21 cellular contexts compared by ENCODE assay signal in genomic region chr7:44226396-44226753, GRCh38. TPM values are rescaled to one million over a fixed set of nuclear protein-coding genes. Genes with fewer than 3 reads are reported as not detected.
"Had no signal": no experiment of that assay in that cellular context is flagged by ENCODE, and none has a peak within 500 bp of the region (broad histone marks: within the 10 kb centered on the region; RNA-seq: fewer than 3 reads in every experiment).

No MANE protein-coding gene starts in this region.

- H3K4me3 ChIP-seq: pancreas, thoracic aorta, vagina had no signal

- H3K27ac ChIP-seq: pancreas, thoracic aorta, vagina, VCaP had no signal

- H3K9me3 ChIP-seq: pancreas, thoracic aorta, vagina had no signal

- H3K27me3 ChIP-seq: pancreas had no signal

- H3K27ac Mint-ChIP-seq: activated CD4-positive, alpha-beta T cell treated with anti-CD3 and anti-CD28 coated beads, Interleukin-2, amount 10 ng/mL, durations not matched to agents 7 days and 5 days; activated CD8-positive, alpha-beta memory T cell treated with anti-CD3 and anti-CD28 coated beads, Interleukin-2, amount 10 ng/mL, durations not matched to agents 7 days and 5 days; activated CD8-positive, alpha-beta T cell treated with anti-CD3 and anti-CD28 coated beads for 36 hours; activated naive CD8-positive, alpha-beta T cell treated with anti-CD3 and anti-CD28 coated beads, Interleukin-2, amount 50 U/mL, for 24 hours; natural killer cell treated with Interleukin-12 subunit alpha and Interleukin-12 subunit beta and Interleukin-15 and Interleukin-18, amount 100 ng/mL, for 72 hours; T-helper 2 cell treated with Interferon-gamma antibody and Interleukin-4, amounts not matched to agents 5 μg/mL and 100 μg/mL, for 36 hours; type B pancreatic cell had no signal

- H3K4me1 Mint-ChIP-seq: activated CD4-positive, alpha-beta T cell treated with anti-CD3 and anti-CD28 coated beads, Interleukin-2, amount 10 ng/mL, durations not matched to agents 7 days and 5 days; activated CD8-positive, alpha-beta memory T cell treated with anti-CD3 and anti-CD28 coated beads, Interleukin-2, amount 10 ng/mL, durations not matched to agents 7 days and 5 days; activated naive CD8-positive, alpha-beta T cell treated with anti-CD3 and anti-CD28 coated beads, Interleukin-2, amount 50 U/mL, for 24 hours had no signal

- H3K4me1 ChIP-seq: vagina had no signal

- DNase-seq: activated CD4-positive, alpha-beta T cell treated with anti-CD3 and anti-CD28 coated beads, Interleukin-2, amount 10 ng/mL, durations not matched to agents 7 days and 5 days; activated CD4-positive, CD25-positive, alpha-beta regulatory T cell treated with anti-CD3 and anti-CD28 coated beads, Interleukin-2, amount 50 U/mL, for 72 hours; activated CD8-positive, alpha-beta memory T cell treated with anti-CD3 and anti-CD28 coated beads, Interleukin-2, amount 10 ng/mL, durations not matched to agents 7 days and 5 days; activated CD8-positive, alpha-beta T cell treated with anti-CD3 and anti-CD28 coated beads for 36 hours; activated effector memory CD4-positive, alpha-beta T cell treated with anti-CD3 and anti-CD28 coated beads, Interleukin-2, amount 50 U/mL, for 16 hours; activated naive CD4-positive, alpha-beta T cell treated with anti-CD3 and anti-CD28 coated beads, Interleukin-2, amount 50 U/mL, for 16 hours; activated naive CD8-positive, alpha-beta T cell treated with anti-CD3 and anti-CD28 coated beads, Interleukin-2, amount 50 U/mL, for 24 hours; activated T-cell treated with anti-CD3 and anti-CD28 coated beads for 4 hours; hippocampal formation; kidney glomerular epithelial cell; midbrain; stimulated activated CD4-positive, alpha-beta T cell treated with anti-CD3 and anti-CD28 coated beads, Interleukin-4, amount 100 ng/mL, for 1 hour; stimulated activated naive CD4-positive, alpha-beta T cell treated with Interleukin-2 at 50 U/mL for 16 hours had no signal

- H3K4me3 Mint-ChIP-seq: activated CD4-positive, alpha-beta T cell treated with anti-CD3 and anti-CD28 coated beads, Interleukin-2, amount 10 ng/mL, durations not matched to agents 7 days and 5 days; activated CD8-positive, alpha-beta memory T cell treated with anti-CD3 and anti-CD28 coated beads, Interleukin-2, amount 10 ng/mL, durations not matched to agents 7 days and 5 days; activated CD8-positive, alpha-beta T cell treated with anti-CD3 and anti-CD28 coated beads for 36 hours; activated naive CD8-positive, alpha-beta T cell treated with anti-CD3 and anti-CD28 coated beads, Interleukin-2, amount 50 U/mL, for 24 hours; natural killer cell treated with Interleukin-12 subunit alpha and Interleukin-12 subunit beta and Interleukin-15 and Interleukin-18, amount 100 ng/mL, for 72 hours; T-helper 2 cell treated with Interferon-gamma antibody and Interleukin-4, amounts not matched to agents 5 μg/mL and 100 μg/mL, for 36 hours; type B pancreatic cell had no signal

- ATAC-seq: activated CD8-positive, alpha-beta memory T cell treated with anti-CD3 and anti-CD28 coated beads, Interleukin-2, amount 10 ng/mL, durations not matched to agents 7 days and 5 days; activated CD8-positive, alpha-beta T cell treated with anti-CD3 and anti-CD28 coated beads for 36 hours; activated naive CD8-positive, alpha-beta T cell treated with anti-CD3 and anti-CD28 coated beads, Interleukin-2, amount 50 U/mL, for 24 hours; natural killer cell treated with Interleukin-12 subunit alpha and Interleukin-12 subunit beta and Interleukin-15 and Interleukin-18, amount 100 ng/mL, for 72 hours; pancreas; sciatic nerve had no signal

- H3K9me3 Mint-ChIP-seq: activated CD4-positive, alpha-beta T cell treated with anti-CD3 and anti-CD28 coated beads, Interleukin-2, amount 10 ng/mL, durations not matched to agents 7 days and 5 days; activated CD8-positive, alpha-beta T cell treated with anti-CD3 and anti-CD28 coated beads for 36 hours; activated naive CD8-positive, alpha-beta T cell treated with anti-CD3 and anti-CD28 coated beads, Interleukin-2, amount 50 U/mL, for 24 hours; natural killer cell treated with Interleukin-12 subunit alpha and Interleukin-12 subunit beta and Interleukin-15 and Interleukin-18, amount 100 ng/mL, for 72 hours; T-helper 2 cell treated with Interferon-gamma antibody and Interleukin-4, amounts not matched to agents 5 μg/mL and 100 μg/mL, for 36 hours; type B pancreatic cell had no signal

- H3K36me3 ChIP-seq: pancreas, thoracic aorta, vagina had no signal

- H3K27me3 Mint-ChIP-seq: activated CD4-positive, alpha-beta T cell treated with anti-CD3 and anti-CD28 coated beads, Interleukin-2, amount 10 ng/mL, durations not matched to agents 7 days and 5 days; activated CD8-positive, alpha-beta T cell treated with anti-CD3 and anti-CD28 coated beads for 36 hours; activated naive CD8-positive, alpha-beta T cell treated with anti-CD3 and anti-CD28 coated beads, Interleukin-2, amount 50 U/mL, for 24 hours had no signal

- H3K36me3 Mint-ChIP-seq: activated CD8-positive, alpha-beta memory T cell treated with anti-CD3 and anti-CD28 coated beads, Interleukin-2, amount 10 ng/mL, durations not matched to agents 7 days and 5 days; natural killer cell treated with Interleukin-12 subunit alpha and Interleukin-12 subunit beta and Interleukin-15 and Interleukin-18, amount 100 ng/mL, for 72 hours; type B pancreatic cell had no signal

RNA-seq across cellular contexts. Expression of gene GCK, which starts 37.1 kb away (rescaled TPM):
- total RNA-seq: activated CD4-positive, alpha-beta T cell treated with anti-CD3 and anti-CD28 coated beads, Interleukin-2, amount 10 ng/mL, durations not matched to agents 7 days and 5 days had no signal
